Comparison of ENCODE assay signal across 21 cellular contexts in the genomic region with DNA sequence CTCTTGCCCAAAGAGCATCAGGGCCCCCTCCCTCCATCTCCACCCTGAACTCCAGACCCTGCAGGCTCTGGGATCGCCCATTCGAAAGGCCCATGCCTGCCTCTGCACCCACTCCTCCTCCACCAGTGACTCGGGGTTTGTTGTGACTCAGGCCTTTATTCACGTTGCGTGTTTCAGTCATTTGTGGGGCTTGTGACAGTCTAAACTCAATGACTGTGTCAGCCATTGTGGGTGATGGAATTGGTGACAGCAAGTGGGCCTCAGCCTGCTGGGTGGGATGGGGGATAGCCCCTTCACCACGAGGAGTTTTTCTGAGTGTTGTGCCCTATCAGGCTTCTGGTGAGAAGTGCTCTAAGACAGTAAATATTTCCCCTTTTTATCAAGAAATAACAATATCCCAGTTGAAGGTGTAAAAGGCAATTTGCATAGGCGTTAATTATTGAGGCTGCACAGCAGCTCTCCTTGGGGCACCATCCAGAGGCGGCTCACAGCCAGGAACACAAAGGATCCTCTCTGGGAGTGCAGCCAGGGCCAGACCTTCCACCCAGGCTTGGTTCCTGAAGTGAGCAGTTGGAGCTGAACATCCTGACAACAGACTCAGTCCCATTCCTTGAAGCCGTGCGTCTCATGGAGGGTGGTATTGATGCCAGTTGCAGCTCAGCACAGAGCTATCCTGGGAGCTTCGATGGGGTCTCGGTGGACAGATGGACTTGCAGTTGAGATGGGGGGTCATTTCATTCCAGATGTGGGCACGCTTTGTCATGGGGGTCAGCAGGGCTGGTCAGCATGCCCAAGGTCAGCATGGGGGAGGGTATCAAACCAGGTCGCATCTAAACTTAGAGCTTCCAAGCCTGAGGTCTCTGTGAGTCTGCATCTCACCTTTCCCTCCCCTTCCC.
DNase-seq lines count a peak whose midpoint lies in the region; ATAC-seq and TF ChIP-seq lines count a peak whose summit lies in the region.
"Had no signal": no experiment of that assay in that cellular context is flagged by ENCODE, and none has a peak within 500 bp of the region (broad histone marks: within the 10 kb centered on the region; RNA-seq: fewer than 3 reads in every experiment).

No MANE protein-coding gene starts in this region.

- no peak overlapping the region for H3K4me3 Mint-ChIP-seq in activated T-cell treated with anti-CD3 and anti-CD28 coated beads, Interleukin-2, amount 50 U/mL, for 4 hours
- no peak overlapping the region for H3K4me3 Mint-ChIP-seq in activated T-cell treated with anti-CD3 and anti-CD28 coated beads, Interleukin-2, amount 50 U/mL, for 24 hours
- H3K4me3 Mint-ChIP-seq in osteocyte (ENCODE audit: unreplicated experiment), result no peak overlapping the region
- no peak overlapping the region for H3K4me3 Mint-ChIP-seq in natural killer cell treated with Interleukin-12 subunit alpha and Interleukin-12 subunit beta and Interleukin-15 and Interleukin-18, amount 100 ng/mL, for 72 hours
- H3K4me3 Mint-ChIP-seq: CD4-positive, CD25-positive, alpha-beta regulatory T cell; GM23338; IgD-negative memory B cell had no signal

- no peaks in the 10 kb centered on the region for H3K4me1 ChIP-seq in upper lobe of right lung
- H3K4me1 ChIP-seq: Caco-2 had no signal

- H3K4me1 Mint-ChIP-seq in activated T-cell treated with anti-CD3 and anti-CD28 coated beads, Interleukin-2, amount 50 U/mL, for 4 hours (ENCODE audit: low read depth), result peaks cover 8% of the 10 kb centered on the region
- peaks cover 21% of the 10 kb centered on the region for H3K4me1 Mint-ChIP-seq in activated T-cell treated with anti-CD3 and anti-CD28 coated beads, Interleukin-2, amount 50 U/mL, for 24 hours (ENCODE audit: low read depth)
- no peaks in the 10 kb centered on the region for H3K4me1 Mint-ChIP-seq in osteocyte (ENCODE audit: unreplicated experiment)
- H3K4me1 Mint-ChIP-seq in natural killer cell treated with Interleukin-12 subunit alpha and Interleukin-12 subunit beta and Interleukin-15 and Interleukin-18, amount 100 ng/mL, for 72 hours (ENCODE audit: low read depth in 2 of 2), result no peaks in the 10 kb centered on the region

- in situ Hi-C loops in G401 (cut with HindIII; ENCODE audit: low sequenced_read_pairs), result no loop called here

- no peaks in the 10 kb centered on the region for H3K27me3 Mint-ChIP-seq in activated T-cell treated with anti-CD3 and anti-CD28 coated beads, Interleukin-2, amount 50 U/mL, for 4 hours (ENCODE audit: low read depth)
- H3K27me3 Mint-ChIP-seq in activated T-cell treated with anti-CD3 and anti-CD28 coated beads, Interleukin-2, amount 50 U/mL, for 24 hours, result peaks cover 5% of the 10 kb centered on the region
- H3K27me3 Mint-ChIP-seq in osteocyte (ENCODE audit: unreplicated experiment), result no peaks in the 10 kb centered on the region
- peaks cover 0 to 16% of the 10 kb centered on the region in 2 donors for H3K27me3 Mint-ChIP-seq in natural killer cell treated with Interleukin-12 subunit alpha and Interleukin-12 subunit beta and Interleukin-15 and Interleukin-18, amount 100 ng/mL, for 72 hours
- H3K27me3 Mint-ChIP-seq: CD4-positive, CD25-positive, alpha-beta regulatory T cell had no signal

- no peak for DNase-seq in activated T-cell treated with anti-CD3 and anti-CD28 coated beads, Interleukin-2, amount 50 U/mL, for 4 hours
- no peak for DNase-seq in activated T-cell treated with anti-CD3 and anti-CD28 coated beads, Interleukin-2, amount 50 U/mL, for 24 hours
- DNase-seq in G401 (ENCODE audit: low spot score) (peak; percentile 55), cerebellar cortex (ENCODE audit: low spot score) (peak; percentile 40), osteocyte (ENCODE audit: extremely low spot score, unreplicated experiment) (peak; percentile 78), upper lobe of right lung (no peak)
- DNase-seq in natural killer cell treated with Interleukin-12 subunit alpha and Interleukin-12 subunit beta and Interleukin-15 and Interleukin-18, amount 100 ng/mL, for 72 hours (ENCODE audit: low spot score), result no peak
- DNase-seq: AML-193, Caco-2, DMS153, Kasumi-1, MM.1S, NCI-H1092 treated with DMSO at 0.1 percent for 48 hours, NCI-H2107, NCI-H2227 treated with DMSO at 0.1 percent for 48 hours, NCI-H524 treated with DMSO at 0.1 percent for 48 hours had no signal

- no peaks in the 10 kb centered on the region for H3K9me3 ChIP-seq in upper lobe of right lung
- H3K9me3 ChIP-seq: Caco-2 had no signal

- no peaks in the 10 kb centered on the region for H3K27me3 ChIP-seq in upper lobe of right lung

- H3K27ac ChIP-seq in upper lobe of right lung, result no peak overlapping the region
- H3K27ac ChIP-seq: HL-60 had no signal

- peak; percentile 46 to 62 for ATAC-seq in activated T-cell treated with anti-CD3 and anti-CD28 coated beads, Interleukin-2, amount 50 U/mL, for 4 hours
- no peak for ATAC-seq in natural killer cell treated with Interleukin-12 subunit alpha and Interleukin-12 subunit beta and Interleukin-15 and Interleukin-18, amount 100 ng/mL, for 72 hours
- no peak for ATAC-seq in upper lobe of right lung
- ATAC-seq: GM23338, HCT116 had no signal

- intact Hi-C loops in upper lobe of right lung (cut with DNase I), result no loop called here

- H3K4me3 ChIP-seq in upper lobe of right lung, result no peak overlapping the region
- H3K4me3 ChIP-seq: GM23338 had no signal

- no peaks in the 10 kb centered on the region for H3K9me3 Mint-ChIP-seq in activated T-cell treated with anti-CD3 and anti-CD28 coated beads, Interleukin-2, amount 50 U/mL, for 4 hours
- H3K9me3 Mint-ChIP-seq in activated T-cell treated with anti-CD3 and anti-CD28 coated beads, Interleukin-2, amount 50 U/mL, for 24 hours, result no peaks in the 10 kb centered on the region
- no peaks in the 10 kb centered on the region for H3K9me3 Mint-ChIP-seq in osteocyte (ENCODE audit: unreplicated experiment)
- no peaks in the 10 kb centered on the region for H3K9me3 Mint-ChIP-seq in natural killer cell treated with Interleukin-12 subunit alpha and Interleukin-12 subunit beta and Interleukin-15 and Interleukin-18, amount 100 ng/mL, for 72 hours
- H3K9me3 Mint-ChIP-seq: GM23338 had no signal

- TF ChIP-seq CTCF in osteocyte (IDR thresholded peaks at IDR 0.05) (no peak), upper lobe of right lung (IDR thresholded peaks at IDR 0.05) (no peak)

- no peak overlapping the region for H3K27ac Mint-ChIP-seq in activated T-cell treated with anti-CD3 and anti-CD28 coated beads, Interleukin-2, amount 50 U/mL, for 24 hours
- H3K27ac Mint-ChIP-seq in osteocyte (ENCODE audit: unreplicated experiment), result no peak overlapping the region
- H3K27ac Mint-ChIP-seq in natural killer cell treated with Interleukin-12 subunit alpha and Interleukin-12 subunit beta and Interleukin-15 and Interleukin-18, amount 100 ng/mL, for 72 hours, result no peak overlapping the region
- H3K27ac Mint-ChIP-seq: GM23338, IgD-negative memory B cell had no signal

- H3K36me3 ChIP-seq in upper lobe of right lung, result no peaks in the 10 kb centered on the region

- no peaks in the 10 kb centered on the region for H3K36me3 Mint-ChIP-seq in activated T-cell treated with anti-CD3 and anti-CD28 coated beads, Interleukin-2, amount 50 U/mL, for 4 hours (ENCODE audit: insufficient read depth)
- no peaks in the 10 kb centered on the region for H3K36me3 Mint-ChIP-seq in activated T-cell treated with anti-CD3 and anti-CD28 coated beads, Interleukin-2, amount 50 U/mL, for 24 hours (ENCODE audit: low read depth)
- no peaks in the 10 kb centered on the region for H3K36me3 Mint-ChIP-seq in osteocyte (ENCODE audit: unreplicated experiment)
- H3K36me3 Mint-ChIP-seq in natural killer cell treated with Interleukin-12 subunit alpha and Interleukin-12 subunit beta and Interleukin-15 and Interleukin-18, amount 100 ng/mL, for 72 hours, result no peaks in the 10 kb centered on the region
- H3K36me3 Mint-ChIP-seq: IgD-negative memory B cell had no signal

Comparison
In these comparisons a context has a peak if more than half of its experiments do, and no peak if none do; other contexts are left out.
1. ATAC-seq: peak in activated T-cell treated with anti-CD3 and anti-CD28 coated beads, Interleukin-2, amount 50 U/mL, for 4 hours (2 of 2); none in natural killer cell treated with Interleukin-12 subunit alpha and Interleukin-12 subunit beta and Interleukin-15 and Interleukin-18, amount 100 ng/mL, for 72 hours (0 of 2) and upper lobe of right lung (single experiment).
2. DNase-seq: peak in G401 (single experiment), cerebellar cortex (single experiment) and osteocyte (single experiment); none in activated T-cell treated with anti-CD3 and anti-CD28 coated beads, Interleukin-2, amount 50 U/mL, for 4 hours (single experiment), activated T-cell treated with anti-CD3 and anti-CD28 coated beads, Interleukin-2, amount 50 U/mL, for 24 hours (single experiment), natural killer cell treated with Interleukin-12 subunit alpha and Interleukin-12 subunit beta and Interleukin-15 and Interleukin-18, amount 100 ng/mL, for 72 hours (single experiment) and upper lobe of right lung (single experiment).